ENCODE assay signal across 7 cellular contexts in the genomic region with DNA sequence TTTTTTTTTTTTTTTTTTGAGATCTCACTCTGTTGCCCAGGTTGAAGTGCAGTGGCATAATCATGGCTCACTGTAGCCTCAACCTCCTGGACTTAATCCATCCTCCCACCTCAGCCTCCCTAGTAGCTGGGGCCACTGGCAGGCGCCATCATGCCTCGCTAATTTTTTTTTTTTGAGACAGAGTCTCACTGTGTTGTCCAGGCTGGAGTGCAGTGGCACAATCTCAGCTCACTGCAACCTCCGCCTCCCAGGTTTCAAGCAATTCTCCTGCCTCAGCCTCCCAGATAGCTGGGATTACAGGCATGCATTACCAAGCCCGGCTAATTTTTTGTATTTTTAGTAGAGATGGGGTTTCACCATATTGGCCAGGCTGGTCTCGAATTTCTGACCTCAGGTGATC. TPM values are rescaled to one million over a fixed set of nuclear protein-coding genes. Genes with fewer than 3 reads are reported as not detected.
"Had no signal": no experiment of that assay in that cellular context is flagged by ENCODE, and none has a peak within 500 bp of the region (broad histone marks: within the 10 kb centered on the region; RNA-seq: fewer than 3 reads in every experiment).

No MANE protein-coding gene starts in this region.

RNA-seq across cellular contexts. Expression of a gene that starts 23.0 kb away (rescaled TPM):
- total RNA-seq: LHCN-M2, MCF 10A, NCI-H460, Right ventricle myocardium superior, SJSA1 had no signal
- polyA plus RNA-seq: SK-N-SH had no signal

RNA-seq across cellular contexts. Expression of a gene that starts 42.6 kb away (rescaled TPM):
- total RNA-seq: OCI-LY7 had no signal
